10 cellular contexts compared by ENCODE assay signal in genomic region chr7:151017370-151017952, GRCh38. TPM values are rescaled to one million over a fixed set of nuclear protein-coding genes. Genes with fewer than 3 reads are reported as not detected.
DNase-seq lines count a peak whose midpoint lies in the region; ATAC-seq and TF ChIP-seq lines count a peak whose summit lies in the region.
"Had no signal": no experiment of that assay in that cellular context is flagged by ENCODE, and none has a peak within 500 bp of the region (broad histone marks: within the 10 kb centered on the region; RNA-seq: fewer than 3 reads in every experiment).

No MANE protein-coding gene starts in this region.

- H3K4me3 ChIP-seq in SK-N-SH (ENCODE audit: low read depth in 2 of 2, low read length in 1 of 2) (peak overlapping the region; percentile 28 to 34; a peak in 3 of 4 replicates), KMS-11 (IDR thresholded peaks at IDR 0.05; ENCODE audit: insufficient read depth, low read depth, low read length) (no peak overlapping the region), neuron (ENCODE audit: low read length) (peak overlapping the region; percentile 29), esophagus squamous epithelium (peak overlapping the region in 2 of 4 donors; percentile 38 to 60)

- H3K27ac ChIP-seq in SK-N-SH (ENCODE audit: low read depth in 2 of 2, low read length in 1 of 2) (peak overlapping the region in 1 of 2 experiments; percentile 18; a peak in 2 of 4 replicates), KMS-11 (no peak overlapping the region), esophagus squamous epithelium (no peak overlapping the region)

- TF ChIP-seq CTCF in SK-N-SH (IDR thresholded peaks at IDR 0.05) (no peak), KMS-11 (conservative IDR thresholded peaks at IDR 0.05; ENCODE audit: low read depth, low read length) (no peak), esophagus squamous epithelium (IDR thresholded peaks at IDR 0.05) (no peak)

- H3K4me2 ChIP-seq in SK-N-SH (peak overlapping the region; percentile 70; the same call in 1 of the 2 replicates), KMS-11 (peak overlapping the region; percentile 66; the same call in 1 of the 2 replicates)

- peak overlapping the region; percentile 83 for H3K4me3 Mint-ChIP-seq in activated naive CD8-positive, alpha-beta T cell

- TF ChIP-seq POLR2A in esophagus squamous epithelium (IDR thresholded peaks at IDR 0.05), result no peak

- no peak for TF ChIP-seq EP300 in SK-N-SH (IDR thresholded peaks at IDR 0.05; ENCODE audit: borderline replicate concordance in 1 of 2, low read depth in 1 of 2, low read length in 1 of 2)

- H3K36me3 Mint-ChIP-seq in activated naive CD8-positive, alpha-beta T cell, result no peaks in the 10 kb centered on the region

- H3K79me2 ChIP-seq in SK-N-SH (ENCODE audit: insufficient read depth), result no peaks in the 10 kb centered on the region
- no peaks in the 10 kb centered on the region for H3K79me2 ChIP-seq in KMS-11 (ENCODE audit: insufficient read depth, low read depth)

- H3K4me1 ChIP-seq in SK-N-SH (ENCODE audit: control insufficient read depth in 1 of 2, insufficient read depth in 2 of 2, low read depth in 1 of 2, low read length in 1 of 2), result peaks cover 0 to 31% of the 10 kb centered on the region in 2 experiments; a peak in 1 of 4 replicates
- peaks cover 18% of the 10 kb centered on the region for H3K4me1 ChIP-seq in KMS-11 (ENCODE audit: low read depth, poor library complexity, severe bottlenecking)
- peaks cover 18% of the 10 kb centered on the region for H3K4me1 ChIP-seq in neuron (ENCODE audit: insufficient read depth, low read length)
- peaks cover 23 to 58% (median 29%) of the 10 kb centered on the region in 3 donors for H3K4me1 ChIP-seq in esophagus squamous epithelium

- H3K27me3 ChIP-seq in SK-N-SH (ENCODE audit: insufficient read depth) (peaks cover 15% of the 10 kb centered on the region; the same call in 1 of the 2 replicates), KMS-11 (ENCODE audit: insufficient read depth, low read depth) (peaks cover 30% of the 10 kb centered on the region), neuron (ENCODE audit: insufficient read depth, low read length) (no peaks in the 10 kb centered on the region), esophagus squamous epithelium (peaks cover 0 to 89% (median 7%) of the 10 kb centered on the region in 4 donors)

- H3K9me3 ChIP-seq in SK-N-SH, result no peaks in the 10 kb centered on the region
- H3K9me3 ChIP-seq in neuron (ENCODE audit: low read length), result no peaks in the 10 kb centered on the region
- H3K9me3 ChIP-seq in esophagus squamous epithelium, result no peaks in the 10 kb centered on the region

- intact Hi-C loops in esophagus squamous epithelium (cut with DNase I), result no loop called here

- WGBS in SK-N-SH (ENCODE audit: low lambda C conversion rate), result 62% methylated on average over 13 of the region's 13 CpGs
- 65 to 71% methylated on average over 4 of the region's 13 CpGs for WGBS in esophagus squamous epithelium, 2 donors

- no peak; the same call in 1 of the 2 replicates for TF ChIP-seq RAD21 in SK-N-SH (IDR thresholded peaks at IDR 0.05; ENCODE audit: low read length)

- CTCF ChIA-PET in SK-N-SH (lab: Yijun Ruan, JAX), result interaction anchor here (0.6 to 8.3 kb wide), 59 partner anchors 11 to 654 kb away, joined by 3 to 107 read pairs (median 5); partner anchors contain the start of genes ABCB8, AGAP3, CDK5 and FASTK

- H4K20me1 ChIP-seq in SK-N-SH (ENCODE audit: insufficient read depth) (no peaks in the 10 kb centered on the region), KMS-11 (ENCODE audit: insufficient read depth) (no peaks in the 10 kb centered on the region)

- POLR2A ChIA-PET in SK-N-SH (lab: Yijun Ruan, JAX), result interaction anchor here (0.7 to 1.3 kb wide), 4 partner anchors 8 to 119 kb away, joined by 3 read pairs; partner anchors contain the start of gene ABCB8

- DNase-seq in SK-N-SH (no peak), putamen (ENCODE audit: low spot score) (no peak), esophagus squamous epithelium (lab: John Stamatoyannopoulos, UW) (no peak)
- DNase-seq in activated effector memory CD4-positive, alpha-beta T cell treated with Interleukin-2 at 50 U/mL for 16 hours, result no peak
- DNase-seq: KG1, NCI-H524 treated with DMSO at 0.1 percent for 48 hours had no signal

- no peaks in the 10 kb centered on the region for H3F3A ChIP-seq in SK-N-SH (replicated peaks; ENCODE audit: insufficient read depth)

- H2AFZ ChIP-seq in SK-N-SH (ENCODE audit: low read depth), result no peak overlapping the region
- peak overlapping the region; percentile 76; the same call in 1 of the 2 replicates for H2AFZ ChIP-seq in KMS-11 (ENCODE audit: low read depth)
- peak overlapping the region; percentile 5 for H2AFZ ChIP-seq in neuron (ENCODE audit: low read depth, low read length)

- H3K9ac ChIP-seq in SK-N-SH (no peak overlapping the region), KMS-11 (no peak overlapping the region)

- H3K36me3 ChIP-seq in SK-N-SH (replicated peaks in 1 of 2; ENCODE audit: control insufficient read depth in 1 of 2, insufficient read depth in 2 of 2, low read length in 1 of 2) (no peaks in the 10 kb centered on the region), KMS-11 (ENCODE audit: insufficient read depth) (no peaks in the 10 kb centered on the region), neuron (ENCODE audit: insufficient read depth, low read length) (no peaks in the 10 kb centered on the region), esophagus squamous epithelium (no peaks in the 10 kb centered on the region)

- H3K9me3 Mint-ChIP-seq in activated naive CD8-positive, alpha-beta T cell (ENCODE audit: low read depth), result no peaks in the 10 kb centered on the region

- H3K9me2 ChIP-seq in SK-N-SH, result no peaks in the 10 kb centered on the region

- H3K27ac Mint-ChIP-seq in activated naive CD8-positive, alpha-beta T cell, result peak overlapping the region; percentile 24

- peaks cover 50% of the 10 kb centered on the region for H3K4me1 Mint-ChIP-seq in activated naive CD8-positive, alpha-beta T cell (ENCODE audit: low read depth)

- no peaks in the 10 kb centered on the region for H3K27me3 Mint-ChIP-seq in activated naive CD8-positive, alpha-beta T cell

- ATAC-seq in SK-N-SH treated with all-trans-retinoic acid at 6 μM for 48 hours, result no peak

TF ChIP-seq in SK-N-SH, 30 proteins besides CTCF, POLR2A, EP300 and RAD21:
- TF ChIP-seq POLR2AphosphoS5 (IDR thresholded peaks at IDR 0.05; ENCODE audit: low read depth, low read length), result no peak

TF ChIP-seq in SK-N-SH treated with all-trans-retinoic acid at 6 μM for 48 hours, 23 proteins besides CTCF, POLR2A, EP300 and RAD21:
- TF ChIP-seq ZFP3 (CRISPR knock-in tag; IDR thresholded peaks at IDR 0.05), result no peak
- no peak for TF ChIP-seq OSR1 (CRISPR knock-in tag; IDR thresholded peaks at IDR 0.05)
- TF ChIP-seq ZNF8 (CRISPR knock-in tag; IDR thresholded peaks at IDR 0.05), result no peak
- TF ChIP-seq PPARA (CRISPR knock-in tag; IDR thresholded peaks at IDR 0.05; ENCODE audit: borderline replicate concordance), result no peak
- no peak for TF ChIP-seq SNAI2 (CRISPR knock-in tag; IDR thresholded peaks at IDR 0.05)
- no peak for TF ChIP-seq ESRRG (CRISPR knock-in tag; IDR thresholded peaks at IDR 0.05)
- TF ChIP-seq TSHZ2 (CRISPR knock-in tag; IDR thresholded peaks at IDR 0.05), result no peak
- TF ChIP-seq ARNTL (CRISPR knock-in tag; IDR thresholded peaks at IDR 0.05; ENCODE audit: borderline replicate concordance, low read depth), result no peak
- no peak for TF ChIP-seq ZNF565 (CRISPR knock-in tag; conservative IDR thresholded peaks at IDR 0.05; ENCODE audit: low read depth)
- TF ChIP-seq ISL1 (CRISPR knock-in tag; IDR thresholded peaks at IDR 0.05), result no peak

RNA-seq across cellular contexts. Expression of gene ATG9B, which starts 6.8 kb away (rescaled TPM):
- 0.52 and 0.67 TPM in 2 replicates for polyA plus RNA-seq in SK-N-SH (2012; rRNA removed)
- 0.27 and 0.37 TPM in 2 replicates for polyA plus RNA-seq in SK-N-SH (2012; cell fraction: cytosol; rRNA removed)
- 3.1 and 3.4 TPM in 2 replicates for polyA plus RNA-seq in SK-N-SH (2012; cell fraction: nucleus; rRNA removed)
- total RNA-seq in esophagus squamous epithelium, result 10 to 100 TPM in 2 of 4 donors, 1 to 10 TPM in 2; 1.5 to 45.2 (median 12.8) TPM

RNA-seq across cellular contexts. Expression of gene ABCB8, which starts 10.8 kb away (rescaled TPM):
- 36.0 and 38.3 TPM in 2 replicates for polyA plus RNA-seq in SK-N-SH (2012; rRNA removed)
- polyA plus RNA-seq in SK-N-SH (2012; cell fraction: cytosol; rRNA removed), result 7.9 and 16.1 TPM in 2 replicates
- polyA plus RNA-seq in SK-N-SH (2012; cell fraction: nucleus; rRNA removed), result 145 and 146 TPM in 2 replicates
- total RNA-seq in esophagus squamous epithelium, result 10 to 100 TPM; 23.1 to 41.0 (median 26.1) TPM

RNA-seq across cellular contexts. Expression of gene NOS3, which starts 26.6 kb away (rescaled TPM):
- 0.15 and 0.41 TPM in 2 replicates for polyA plus RNA-seq in SK-N-SH (2012; rRNA removed)
- 0.01 and 0.24 TPM in 2 replicates for polyA plus RNA-seq in SK-N-SH (2012; cell fraction: cytosol; rRNA removed)
- polyA plus RNA-seq in SK-N-SH (2012; cell fraction: nucleus; rRNA removed), result 0.09 and 0.13 TPM in 2 replicates
- total RNA-seq in esophagus squamous epithelium, result 1 to 10 TPM; 1.4 to 3.2 (median 2.2) TPM

RNA-seq across cellular contexts. Expression of gene ASIC3, which starts 30.9 kb away (rescaled TPM):
- polyA plus RNA-seq in SK-N-SH (2012; rRNA removed), result 4.0 and 4.5 TPM in 2 replicates
- polyA plus RNA-seq in SK-N-SH (2012; cell fraction: cytosol; rRNA removed), result 0.72 and 0.77 TPM in 2 replicates
- polyA plus RNA-seq in SK-N-SH (2012; cell fraction: nucleus; rRNA removed), result 39.2 and 57.2 TPM in 2 replicates
- under 1 TPM in 2 of 4 donors, not detected in 2; 0.40 to 0.95 TPM for total RNA-seq in esophagus squamous epithelium

RNA-seq across cellular contexts. Expression of gene KCNH2, which starts 39.3 kb away (rescaled TPM):
- 2.2 and 6.4 TPM in 2 replicates for polyA plus RNA-seq in SK-N-SH (2012; rRNA removed)
- 2.8 and 8.3 TPM in 2 replicates for polyA plus RNA-seq in SK-N-SH (2012; cell fraction: cytosol; rRNA removed)
- polyA plus RNA-seq in SK-N-SH (2012; cell fraction: nucleus; rRNA removed), result 4.1 and 6.1 TPM in 2 replicates
- total RNA-seq in esophagus squamous epithelium, result 1 to 10 TPM in 1 of 4 donors, under 1 TPM in 3; 0.19 to 2.5 (median 0.72) TPM
